In genomic region chr13:22403144-22403543, GRCh38 we compare ENCODE assay signal across 22 cellular contexts.
"Had no signal": no experiment of that assay in that cellular context is flagged by ENCODE, and none has a peak within 500 bp of the region (broad histone marks: within the 10 kb centered on the region; RNA-seq: fewer than 3 reads in every experiment).

No MANE protein-coding gene starts in this region.

- H3K27me3 ChIP-seq: esophagus muscularis mucosa, foreskin keratinocyte, gastroesophageal sphincter, heart right ventricle, left lung had no signal

- H3K36me3 ChIP-seq: esophagus muscularis mucosa, gastroesophageal sphincter, heart right ventricle, left lung, lower lobe of right lung had no signal

- ATAC-seq: foreskin keratinocyte, gastroesophageal sphincter, heart right ventricle, left cardiac atrium, left lung, left ventricle myocardium superior, lower lobe of right lung, mucosa of descending colon had no signal

- DNase-seq: dermis blood vessel endothelial cell; dorsolateral prefrontal cortex; effector CD4-positive, alpha-beta T cell; effector memory CD4-positive, alpha-beta T cell; foreskin keratinocyte; heart right ventricle; hippocampal formation; left cardiac atrium; left lung; left ventricle myocardium superior; lower lobe of right lung; mesenchymal stem cell; mucosa of descending colon; naive B cell had no signal

- FAIRE-seq: colon, endothelial cell of umbilical vein, frontal cortex, islet of Langerhans, keratinocyte had no signal

- H3K4me3 ChIP-seq: coronary artery, dorsolateral prefrontal cortex, esophagus muscularis mucosa, gastroesophageal sphincter, heart right ventricle, left lung, lower lobe of right lung, mucosa of descending colon had no signal

- H3K27ac ChIP-seq: coronary artery, dorsolateral prefrontal cortex, esophagus muscularis mucosa, foreskin keratinocyte, gastroesophageal sphincter, heart right ventricle, left lung, lower lobe of right lung had no signal

- H3K9me3 ChIP-seq: esophagus muscularis mucosa, gastroesophageal sphincter, heart right ventricle, left lung, lower lobe of right lung, mucosa of descending colon had no signal

- H3K4me1 ChIP-seq: esophagus muscularis mucosa, foreskin keratinocyte, gastroesophageal sphincter, heart right ventricle, left lung, lower lobe of right lung had no signal
